ENCODE assay signal across 8 cellular contexts in the genomic region with DNA sequence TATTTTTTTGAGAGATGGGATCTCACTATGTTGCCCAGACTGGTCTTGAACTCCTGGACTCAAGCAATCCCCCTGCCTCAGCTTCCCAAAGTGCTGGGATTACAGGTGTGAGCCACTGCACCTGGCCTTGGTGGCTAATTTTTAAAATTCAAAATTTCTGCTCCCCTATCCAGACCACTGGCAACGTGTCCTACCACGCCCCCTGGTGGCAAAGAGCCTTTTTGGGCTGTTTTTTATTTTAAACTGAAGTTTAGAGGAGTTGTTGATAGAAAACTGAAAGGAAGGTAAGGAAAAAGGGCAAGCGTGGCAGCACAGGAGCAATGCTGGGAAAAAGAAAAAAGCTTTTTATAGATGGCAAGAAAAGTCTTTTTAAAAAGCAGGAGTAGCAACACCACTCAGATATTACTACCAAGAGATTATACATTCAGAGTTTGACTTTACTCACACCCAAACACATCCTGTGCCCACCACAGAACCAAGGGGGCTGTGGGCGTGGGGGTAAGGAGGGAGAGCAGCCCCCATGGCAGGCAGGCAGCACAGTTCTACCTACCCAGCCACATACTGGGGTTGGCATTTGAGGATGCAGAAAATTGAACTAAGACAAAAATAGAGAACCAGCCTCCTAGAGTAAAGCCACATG. TPM values are rescaled to one million over a fixed set of nuclear protein-coding genes. Genes with fewer than 3 reads are reported as not detected.
A peak's percentile ranks its signal among the peaks of the same experiment; 100 is the strongest.
DNase-seq lines count a peak whose midpoint lies in the region; FAIRE-seq and TF ChIP-seq lines count a peak whose summit lies in the region.

No MANE protein-coding gene starts in this region.

- H3K9me3 Mint-ChIP-seq in astrocyte (ENCODE audit: unreplicated experiment), result no peaks in the 10 kb centered on the region
- no peaks in the 10 kb centered on the region for H3K9me3 Mint-ChIP-seq in immature natural killer cell

- peaks cover 60% of the 10 kb centered on the region for H4K20me1 ChIP-seq in astrocyte (ENCODE audit: insufficient read depth, low read length)

- no peak overlapping the region for H2AFZ ChIP-seq in astrocyte (ENCODE audit: low read depth, low read length)

- H3K9me3 ChIP-seq in astrocyte (ENCODE audit: insufficient read depth, low read depth, low read length), result no peaks in the 10 kb centered on the region

- peaks cover 34% of the 10 kb centered on the region for H3K36me3 ChIP-seq in astrocyte (ENCODE audit: insufficient read depth, low read length)

- DNase-seq in AG10803 (ENCODE audit: low read depth) (peak; percentile 54), HFF-Myc (ENCODE audit: extremely low read depth, low read depth) (no peak), T-helper 9 cell (peak; percentile 83), astrocyte (ENCODE audit: low read depth) (no peak), immature natural killer cell (peak; percentile 67 to 72 (median 71)), SW480 (ENCODE audit: low spot score) (no peak), GDM1 (lab: John Stamatoyannopoulos, UW) (no peak)
- peak; percentile 61 to 66 for DNase-seq in stimulated activated CD4-positive, alpha-beta T cell treated with anti-CD3 and anti-CD28 coated beads, Interleukin-1b, Interleukin-23, amount 100 ng/mL, for 1 hour (ENCODE audit: low read depth in 2 of 2)

- peak overlapping the region; percentile 99 for H3K27ac ChIP-seq in astrocyte (ENCODE audit: low read depth, low read length)

- no peak for FAIRE-seq in astrocyte (lab: Jason Lieb, UNC)

- H3K27ac Mint-ChIP-seq in astrocyte (ENCODE audit: unreplicated experiment) (peak overlapping the region; percentile 95), immature natural killer cell (peak overlapping the region; percentile 96 to 100 (median 98))

- H3K79me2 ChIP-seq in astrocyte (ENCODE audit: insufficient read depth, low read length), result peaks cover 48% of the 10 kb centered on the region

- H3K36me3 Mint-ChIP-seq in astrocyte (ENCODE audit: low read depth, unreplicated experiment) (peaks cover 14% of the 10 kb centered on the region), immature natural killer cell (peaks cover 16 to 36% (median 22%) of the 10 kb centered on the region in 3 donors)

- H3K4me3 Mint-ChIP-seq in astrocyte (ENCODE audit: unreplicated experiment), result peak overlapping the region; percentile 64
- H3K4me3 Mint-ChIP-seq in immature natural killer cell, result peak overlapping the region; percentile 70 to 87 (median 77)

- peaks cover 38% of the 10 kb centered on the region for H3K4me1 ChIP-seq in astrocyte (ENCODE audit: insufficient read depth, low read length)

- TF ChIP-seq CTCF in AG10803 (conservative IDR thresholded peaks at IDR 0.05; ENCODE audit: low read length), result peak; percentile 78
- TF ChIP-seq CTCF in HFF-Myc (IDR thresholded peaks at IDR 0.05; ENCODE audit: low read depth, low read length, missing control alignments), result peak; percentile 85
- TF ChIP-seq CTCF in astrocyte (IDR thresholded peaks at IDR 0.05; ENCODE audit: insufficient read depth, low read depth, low read length), result peak; percentile 82

- H3K4me3 ChIP-seq in AG10803 (ENCODE audit: low read length) (no peak overlapping the region), HFF-Myc (replicated peaks; ENCODE audit: low read depth, low read length) (no peak overlapping the region), astrocyte (ENCODE audit: insufficient read depth, low read depth, low read length) (no peak overlapping the region)

- H3K4me1 Mint-ChIP-seq in astrocyte (ENCODE audit: low read depth, unreplicated experiment), result peaks cover 25% of the 10 kb centered on the region
- peaks cover 44 to 52% of the 10 kb centered on the region in 2 donors for H3K4me1 Mint-ChIP-seq in immature natural killer cell

- H3K27me3 Mint-ChIP-seq in astrocyte (ENCODE audit: low read depth, unreplicated experiment), result no peaks in the 10 kb centered on the region
- H3K27me3 Mint-ChIP-seq in immature natural killer cell (ENCODE audit: low read depth in 3 of 3), result peaks cover 11 to 29% (median 23%) of the 10 kb centered on the region in 3 donors

- H3K4me2 ChIP-seq in astrocyte (ENCODE audit: low read length), result peak overlapping the region; percentile 78

- H3K9ac ChIP-seq in astrocyte (ENCODE audit: low read length), result peak overlapping the region; percentile 86

- H3K27me3 ChIP-seq in astrocyte (ENCODE audit: insufficient read depth, low read length), result no peaks in the 10 kb centered on the region

RNA-seq across cellular contexts. Expression of a gene that starts 4.2 kb away (rescaled TPM):
- 177 and 179 TPM in 2 replicates for total RNA-seq in astrocyte
- polyA plus RNA-seq in immature natural killer cell, result 10 to 100 TPM; 23.6 to 60.6 (median 56.7) TPM

RNA-seq across cellular contexts. Expression of a gene that starts 11.5 kb away (rescaled TPM):
- total RNA-seq in astrocyte, result 45.5 and 47.2 TPM in 2 replicates
- 10 to 100 TPM; 20.3 to 38.5 (median 27.2) TPM for polyA plus RNA-seq in immature natural killer cell

RNA-seq across cellular contexts. Expression of a gene that starts 11.7 kb away (rescaled TPM):
- total RNA-seq in astrocyte, result 24.3 and 26.0 TPM in 2 replicates
- polyA plus RNA-seq in immature natural killer cell, result 100 to 1,000 TPM in 2 of 3 donors, 10 to 100 TPM in 1; 91.6 to 166 (median 133) TPM

RNA-seq across cellular contexts. Expression of a gene that starts 22.2 kb away (rescaled TPM):
- 143 and 176 TPM in 2 replicates for total RNA-seq in astrocyte
- 100 to 1,000 TPM in 2 of 3 donors, 10 to 100 TPM in 1; 100.0 to 134 (median 125) TPM for polyA plus RNA-seq in immature natural killer cell

RNA-seq across cellular contexts. Expression of a gene that starts 23.0 kb away (rescaled TPM):
- total RNA-seq in astrocyte, result 20.1 and 20.9 TPM in 2 replicates
- polyA plus RNA-seq in immature natural killer cell, result 10 to 100 TPM; 25.2 to 48.0 (median 36.0) TPM

Comparison
In these comparisons a context has a peak if more than half of its experiments do, and no peak if none do; other contexts are left out.
1. DNase-seq: peak in AG10803 (single experiment), T-helper 9 cell (single experiment), immature natural killer cell (3 of 3) and stimulated activated CD4-positive, alpha-beta T cell treated with anti-CD3 and anti-CD28 coated beads, Interleukin-1b, Interleukin-23, amount 100 ng/mL, for 1 hour (2 of 2); none in HFF-Myc (single experiment), astrocyte (single experiment), SW480 (single experiment) and GDM1 (single experiment).
2. Peak in every context shown above with its lines, with median percentiles within 50 percentile points of each other: CTCF ChIP-seq.